14 cellular contexts compared by ENCODE assay signal in the genomic region with DNA sequence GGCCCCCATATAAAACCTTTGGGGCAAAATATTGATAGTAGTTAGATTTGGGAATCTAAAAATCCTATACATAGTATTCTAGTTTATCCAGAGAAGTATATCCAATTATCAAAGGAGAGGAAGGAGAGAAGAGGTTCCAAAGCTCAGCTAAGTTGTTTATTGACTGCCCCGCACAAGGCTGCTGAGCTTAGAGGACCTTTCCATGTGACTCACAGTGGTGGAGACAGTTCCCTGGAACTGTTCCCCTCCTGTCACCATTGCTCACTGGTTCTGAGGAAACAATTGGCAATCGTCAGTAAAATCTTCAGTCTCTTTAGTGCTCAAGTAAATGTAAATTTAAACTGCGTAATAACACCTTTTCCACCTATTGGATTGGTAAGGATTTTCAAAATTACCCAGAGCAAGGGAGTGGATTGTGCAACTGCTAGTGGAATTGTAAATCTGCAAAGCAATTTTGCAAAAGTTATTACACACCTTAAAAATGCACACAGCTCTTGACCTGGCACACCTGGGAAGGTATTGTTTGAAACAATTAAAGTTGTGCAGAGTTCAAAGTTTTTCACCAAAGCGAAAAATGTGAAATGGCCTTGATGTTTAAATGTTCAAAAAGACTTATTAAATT.
DNase-seq lines count a peak whose midpoint lies in the region; ATAC-seq, FAIRE-seq and TF ChIP-seq lines count a peak whose summit lies in the region.
"Had no signal": no experiment of that assay in that cellular context is flagged by ENCODE, and none has a peak within 500 bp of the region (broad histone marks: within the 10 kb centered on the region; RNA-seq: fewer than 3 reads in every experiment).

No MANE protein-coding gene starts in this region.

- no peak overlapping the region for H2BK12ac ChIP-seq in H1 (ENCODE audit: low read depth, low read length)

- H3K9me3 Mint-ChIP-seq in natural killer cell treated with Interleukin-12 subunit alpha and Interleukin-12 subunit beta and Interleukin-15 and Interleukin-18, amount 100 ng/mL, for 72 hours: no peaks in the 10 kb centered on the region
- H3K9me3 Mint-ChIP-seq: T-helper 2 cell treated with Interferon-gamma antibody and Interleukin-4, amounts not matched to agents 5 μg/mL and 100 μg/mL, for 36 hours had no signal

- no peak overlapping the region for H2BK120ac ChIP-seq in H1 (replicated peaks; ENCODE audit: low read depth, low read length)

- peaks cover 7 to 22% of the 10 kb centered on the region in 2 donors for H3K27me3 Mint-ChIP-seq in natural killer cell treated with Interleukin-12 subunit alpha and Interleukin-12 subunit beta and Interleukin-15 and Interleukin-18, amount 100 ng/mL, for 72 hours
- H3K27me3 Mint-ChIP-seq: activated naive CD8-positive, alpha-beta T cell had no signal

- intact Hi-C loops in Right ventricle myocardium superior (cut with DNase I) (no loop called here), cardiac septum (cut with DNase I) (no loop called here)

- no peaks in the 10 kb centered on the region for H3K36me3 ChIP-seq in H1 (ENCODE audit: control insufficient read depth in 2 of 4, insufficient read depth in 4 of 4, low read length in 3 of 4)
- no peaks in the 10 kb centered on the region for H3K36me3 ChIP-seq in mesodermal cell (ENCODE audit: control insufficient read depth, insufficient read depth, low read length)
- H3K36me3 ChIP-seq: heart right ventricle, tibial nerve had no signal

- no peak overlapping the region for H3K56ac ChIP-seq in H1 (replicated peaks; ENCODE audit: insufficient read length, low read depth, low read length)

- TF ChIP-seq EP300 in H1 (IDR thresholded peaks at IDR 0.05; ENCODE audit: borderline replicate concordance in 1 of 2, low read depth in 2 of 2, low read length in 2 of 2): no peak

- no peak overlapping the region for H3K4me3 ChIP-seq in H1 (ENCODE audit: extremely low read depth in 1 of 4, insufficient read depth in 2 of 4, low read depth in 3 of 4, low read length in 4 of 4)
- no peak overlapping the region for H3K4me3 ChIP-seq in mesodermal cell (ENCODE audit: extremely low read depth, insufficient read depth, low read length, poor library complexity, severe bottlenecking)
- H3K4me3 ChIP-seq: GM12878, heart right ventricle, tibial nerve had no signal

- no peaks in the 10 kb centered on the region for H3K79me1 ChIP-seq in H1 (ENCODE audit: low read depth, low read length)

- H4K91ac ChIP-seq in H1 (replicated peaks; ENCODE audit: insufficient read length, low read length): no peak overlapping the region

- H3K23me2 ChIP-seq in H1 (ENCODE audit: low read depth, low read length): no peaks in the 10 kb centered on the region; the same call in 1 of the 2 replicates

- H2AFZ ChIP-seq in H1 (ENCODE audit: low read length): no peak overlapping the region

- H4K20me1 ChIP-seq in H1 (replicated peaks in 1 of 2; ENCODE audit: control insufficient read depth in 1 of 2, insufficient read depth in 2 of 2, low read length in 2 of 2): no peaks in the 10 kb centered on the region

- H3K9me3 ChIP-seq in H1 (ENCODE audit: insufficient read depth in 2 of 2, low read depth in 1 of 2, low read length in 1 of 2) (no peaks in the 10 kb centered on the region), mesodermal cell (ENCODE audit: control insufficient read depth, low read length) (no peaks in the 10 kb centered on the region)
- H3K9me3 ChIP-seq: heart right ventricle, tibial nerve had no signal

- no peak overlapping the region for H3K18ac ChIP-seq in H1 (ENCODE audit: extremely low read depth, low read length)

- WGBS in H1 (ENCODE audit: extremely low coverage in 1 of 2, insufficient coverage in 1 of 2, insufficient read length in 1 of 2, insufficient replicate concordance in 2 of 2, low coverage in 1 of 2, low lambda C conversion rate in 2 of 2, missing lambda C conversion rate in 1 of 2), 2 experiments: 89% methylated on average over 4 of the region's 4 CpGs; no CpG with 5 or more reads in 1 of the 2 experiments
- WGBS in mesodermal cell (ENCODE audit: insufficient coverage in 2 of 2), 2 experiments: 67% methylated on average over 1 of the region's 4 CpGs

- no peak overlapping the region; a peak in 1 of 4 replicates for H3K4me2 ChIP-seq in H1 (ENCODE audit: insufficient read depth in 1 of 2, low read depth in 2 of 2, low read length in 2 of 2)

- no peak overlapping the region for H2AK5ac ChIP-seq in H1 (ENCODE audit: low read depth, low read length)

- no peak overlapping the region for H4K8ac ChIP-seq in H1 (ENCODE audit: extremely low read depth, insufficient read depth, low read length)

- H2BK20ac ChIP-seq in H1 (ENCODE audit: low read length): no peak overlapping the region

- peak; percentile 81 for ATAC-seq in Right ventricle myocardium superior (ENCODE audit: poor library complexity)
- no peak for ATAC-seq in esophagus mucosa
- ATAC-seq in natural killer cell treated with Interleukin-12 subunit alpha and Interleukin-12 subunit beta and Interleukin-15 and Interleukin-18, amount 100 ng/mL, for 72 hours: no peak
- ATAC-seq: GM12878, HCT116 had no signal

- H4K5ac ChIP-seq in H1 (ENCODE audit: insufficient read length, low read depth, low read length): no peak overlapping the region

- DNase-seq in Right ventricle myocardium superior: no peak
- no peak for DNase-seq in cardiac septum (ENCODE audit: low spot score)
- no peak for DNase-seq in H1 (ENCODE audit: low read depth in 1 of 2, low spot score in 2 of 2)
- DNase-seq in NCI-H1092 treated with DMSO at 0.1 percent for 48 hours (lab: John Stamatoyannopoulos, UW): no peak
- DNase-seq in NCI-H2227 treated with DMSO at 0.1 percent for 48 hours (lab: John Stamatoyannopoulos, UW): no peak
- no peak for DNase-seq in natural killer cell treated with Interleukin-12 subunit alpha and Interleukin-12 subunit beta and Interleukin-15 and Interleukin-18, amount 100 ng/mL, for 72 hours (ENCODE audit: low spot score)
- DNase-seq: heart right ventricle had no signal

- H3K9ac ChIP-seq in H1 (replicated peaks in 1 of 4; ENCODE audit: extremely low read depth in 1 of 4, low read depth in 3 of 4, low read length in 3 of 4): no peak overlapping the region

- no peak overlapping the region for H3K27ac Mint-ChIP-seq in natural killer cell treated with Interleukin-12 subunit alpha and Interleukin-12 subunit beta and Interleukin-15 and Interleukin-18, amount 100 ng/mL, for 72 hours
- H3K27ac Mint-ChIP-seq: activated naive CD8-positive, alpha-beta T cell; T-helper 2 cell treated with Interferon-gamma antibody and Interleukin-4, amounts not matched to agents 5 μg/mL and 100 μg/mL, for 36 hours had no signal

- POLR2A ChIA-PET in H1 (lab: Charles Lee; ENCODE audit: partially characterized antibody): interaction anchor here (1.1 kb wide), 1 partner anchor 19 kb away, joined by 3 read pairs; no protein-coding TSS in a partner anchor

- H3K23ac ChIP-seq in H1 (ENCODE audit: insufficient read length): no peak overlapping the region

- no peak overlapping the region for H3K14ac ChIP-seq in H1 (ENCODE audit: insufficient read length)

- no peak overlapping the region for H3K4me3 Mint-ChIP-seq in natural killer cell treated with Interleukin-12 subunit alpha and Interleukin-12 subunit beta and Interleukin-15 and Interleukin-18, amount 100 ng/mL, for 72 hours
- H3K4me3 Mint-ChIP-seq: activated naive CD8-positive, alpha-beta T cell; T-helper 2 cell treated with Interferon-gamma antibody and Interleukin-4, amounts not matched to agents 5 μg/mL and 100 μg/mL, for 36 hours had no signal

- TF ChIP-seq CTCF in H1 (IDR thresholded peaks at IDR 0.05; ENCODE audit: control extremely low read depth in 1 of 3, insufficient read depth in 1 of 3, low read depth in 1 of 3, low read length in 3 of 3): no peak

- CTCF ChIA-PET in H1 (lab: Charles Lee; ENCODE audit: partially characterized antibody): interaction anchor here (1.0 to 1.3 kb wide), 4 partner anchors 8 to 72 kb away, joined by 3 to 4 read pairs (median 3); no protein-coding TSS in a partner anchor

- H3K4me1 Mint-ChIP-seq in natural killer cell treated with Interleukin-12 subunit alpha and Interleukin-12 subunit beta and Interleukin-15 and Interleukin-18, amount 100 ng/mL, for 72 hours (ENCODE audit: low read depth in 2 of 2): no peaks in the 10 kb centered on the region

- peak; percentile 28 for FAIRE-seq in H1 (lab: Jason Lieb, UNC)
- FAIRE-seq: GM12878 had no signal

- no peaks in the 10 kb centered on the region for H3K27me3 ChIP-seq in H1 (replicated peaks in 1 of 4; ENCODE audit: control insufficient read depth in 3 of 4, extremely low read depth in 1 of 4, insufficient read depth in 3 of 4, low read length in 3 of 4)
- H3K27me3 ChIP-seq: heart right ventricle, tibial nerve had no signal

- H3K27ac ChIP-seq in H1 (ENCODE audit: low read depth, low read length) (no peak overlapping the region), mesodermal cell (ENCODE audit: low read depth, low read length, severe bottlenecking) (peak overlapping the region; percentile 71)
- H3K27ac ChIP-seq: heart right ventricle, tibial nerve had no signal

- no peak overlapping the region for H2BK5ac ChIP-seq in H1 (ENCODE audit: low read depth, low read length)

- no peak overlapping the region for H2BK15ac ChIP-seq in H1 (ENCODE audit: low read length)

- H3K4ac ChIP-seq in H1 (replicated peaks; ENCODE audit: insufficient read length, low read depth, low read length): no peak overlapping the region

- peaks cover 6 to 13% (median 9%) of the 10 kb centered on the region in 4 experiments; a peak in 6 of 7 replicates for H3K4me1 ChIP-seq in H1 (replicated peaks in 1 of 4; ENCODE audit: control insufficient read depth in 3 of 4, insufficient read depth in 4 of 4, low read length in 3 of 4)
- H3K4me1 ChIP-seq in mesodermal cell (ENCODE audit: control insufficient read depth, insufficient read depth, low read length, poor library complexity, severe bottlenecking): peaks cover 18% of the 10 kb centered on the region
- H3K4me1 ChIP-seq: tibial nerve had no signal

- no peaks in the 10 kb centered on the region for H3K79me2 ChIP-seq in H1 (ENCODE audit: control insufficient read depth in 1 of 2, insufficient read depth in 2 of 2, low read length in 2 of 2)

- no peak for TF ChIP-seq RAD21 in H1 (IDR thresholded peaks at IDR 0.05 in 1 of 2, conservative IDR thresholded peaks at IDR 0.05 in 1 of 2; ENCODE audit: low read depth in 2 of 2, low read length in 2 of 2)

- H3K36me3 Mint-ChIP-seq in natural killer cell treated with Interleukin-12 subunit alpha and Interleukin-12 subunit beta and Interleukin-15 and Interleukin-18, amount 100 ng/mL, for 72 hours: no peaks in the 10 kb centered on the region

- TF ChIP-seq POLR2A in H1 (IDR thresholded peaks at IDR 0.05; ENCODE audit: control extremely low read depth in 1 of 2, low read depth in 2 of 2, low read length in 2 of 2): no peak

TF ChIP-seq in H1, 55 proteins besides CTCF, POLR2A, EP300 and RAD21 (continues in another document):
- TF ChIP-seq SP4 (IDR thresholded peaks at IDR 0.05; ENCODE audit: low read length) (no peak), TBP (IDR thresholded peaks at IDR 0.05; ENCODE audit: low read depth, low read length) (no peak), JUND (IDR thresholded peaks at IDR 0.05; ENCODE audit: low read length) (no peak), CREB1 (IDR thresholded peaks at IDR 0.05) (no peak), TAF7 (optimal IDR thresholded peaks at IDR 0.05; ENCODE audit: borderline replicate concordance, low read depth, low read length) (no peak), CBX8 (IDR thresholded peaks at IDR 0.05; ENCODE audit: borderline replicate concordance, low read depth, low read length) (no peak)
